ENCODE assay signal across 8 cellular contexts in the genomic region with DNA sequence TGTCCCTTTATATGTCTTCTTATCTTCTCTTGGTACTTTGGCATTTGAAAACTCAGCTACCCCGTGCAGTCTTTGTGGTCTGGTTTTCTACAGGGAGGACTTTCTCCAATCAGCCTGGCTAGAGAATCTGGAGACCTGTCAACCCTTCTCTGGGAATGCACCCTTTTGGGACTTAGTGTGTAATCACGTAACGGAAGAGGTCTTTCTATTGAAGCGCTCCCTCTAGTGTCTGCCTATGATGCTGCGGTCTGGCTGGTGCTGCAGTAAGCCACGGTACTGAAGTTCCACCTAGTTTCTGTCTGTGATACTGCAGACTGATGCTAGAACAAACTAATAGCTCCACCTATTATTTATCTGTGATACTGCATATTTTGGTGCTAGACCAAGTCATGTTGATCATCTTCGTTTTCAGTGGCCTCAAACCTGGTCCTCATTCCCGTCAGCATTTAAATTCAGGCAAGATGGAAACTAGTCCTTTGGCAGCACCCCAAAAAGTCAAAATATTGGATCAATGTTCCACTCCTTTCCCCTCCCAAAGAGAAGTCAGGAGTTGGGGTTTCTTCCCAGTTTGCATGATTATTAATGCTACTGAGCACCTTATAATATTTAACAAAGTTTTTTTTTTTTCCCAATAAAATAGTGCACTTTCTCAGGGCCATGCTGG. TPM values are rescaled to one million over a fixed set of nuclear protein-coding genes. Genes with fewer than 3 reads are reported as not detected.
DNase-seq lines count a peak whose midpoint lies in the region; ATAC-seq and TF ChIP-seq lines count a peak whose summit lies in the region.

No MANE protein-coding gene starts in this region.

- peak; percentile 45 for DNase-seq in G401 (ENCODE audit: low spot score)
- peak; percentile 93 for DNase-seq in H4 (ENCODE audit: low spot score)
- DNase-seq in LHCN-M2 (ENCODE audit: low read depth): peak; percentile 89
- DNase-seq in Panc1 (ENCODE audit: low read depth, low spot score): peak; percentile 91
- DNase-seq in activated T-cell treated with anti-CD3 and anti-CD28 coated beads, Interleukin-2, amount 50 U/mL, for 1 hour: peak; percentile 69
- DNase-seq in fibroblast of lung (ENCODE audit: low read depth in 2 of 2): peak; percentile 88
- peak; percentile 65 for DNase-seq in neural crest cell (ENCODE audit: low read depth, low spot score)
- peak; percentile 87 for DNase-seq in superior temporal gyrus (ENCODE audit: extremely low spot score)

- H3K27ac ChIP-seq in Panc1 (ENCODE audit: low read length) (no peak overlapping the region), fibroblast of lung (ENCODE audit: insufficient read depth, low read length) (no peak overlapping the region)

- CTCF ChIA-PET in Panc1 (lab: Charles Lee): interaction anchor here (0.5 to 2.1 kb wide), 27 partner anchors 9 to 1384 kb away, joined by 3 to 19 read pairs (median 4); partner anchors contain the start of genes NSFL1C and SIRPB2

- H3K4me3 ChIP-seq in Panc1 (ENCODE audit: low read depth in 2 of 2, low read length in 2 of 2) (no peak overlapping the region), fibroblast of lung (replicated peaks in 1 of 4; ENCODE audit: control extremely low read depth in 1 of 4, insufficient read depth in 1 of 4, low read depth in 3 of 4, low read length in 4 of 4) (no peak overlapping the region)

- in situ Hi-C loops in G401 (cut with HindIII; ENCODE audit: low sequenced_read_pairs): no loop called here
- in situ Hi-C loops in Panc1 (cut with HindIII; ENCODE audit: low pct_unique_long_range_greater_than_20kb, low sequenced_read_pairs): no loop called here

- H3K9me3 Mint-ChIP-seq in neural crest cell: peaks cover 3% of the 10 kb centered on the region

- intact Hi-C loops in Panc1 (cut with micrococcal nuclease; ENCODE audit: unreplicated experiment): no loop called here

- TF ChIP-seq CTCF in Panc1 (IDR thresholded peaks at IDR 0.05) (peak; percentile 99), fibroblast of lung (conservative IDR thresholded peaks at IDR 0.05 in 1 of 2, IDR thresholded peaks at IDR 0.05 in 1 of 2; ENCODE audit: low read depth in 1 of 2, low read length in 2 of 2) (peak; percentile 100), neural crest cell (conservative IDR thresholded peaks at IDR 0.05) (peak; percentile 88)

- H4K20me1 ChIP-seq in fibroblast of lung (ENCODE audit: control insufficient read depth, extremely low read depth, insufficient read depth, low read length): no peaks in the 10 kb centered on the region

- no peak overlapping the region for H3K9ac ChIP-seq in fibroblast of lung (ENCODE audit: insufficient read depth, low read length)

- H3K4me2 ChIP-seq in fibroblast of lung (ENCODE audit: extremely low read depth, insufficient read depth, low read length): no peak overlapping the region

- H3K36me3 Mint-ChIP-seq in neural crest cell (ENCODE audit: low read depth): no peaks in the 10 kb centered on the region

- peaks cover 3% of the 10 kb centered on the region for H3K4me1 Mint-ChIP-seq in neural crest cell

- ATAC-seq in Panc1: peak; percentile 100

- no peak overlapping the region for H3K27ac Mint-ChIP-seq in neural crest cell (ENCODE audit: unreplicated experiment)

- H3K27me3 ChIP-seq in Panc1 (ENCODE audit: control insufficient read depth, insufficient read depth, low read length) (peaks cover 30% of the 10 kb centered on the region), fibroblast of lung (ENCODE audit: control insufficient read depth, insufficient read depth, low read length) (peaks cover 5% of the 10 kb centered on the region)

- H2AFZ ChIP-seq in fibroblast of lung (ENCODE audit: low read length): no peak overlapping the region

- POLR2A ChIA-PET in Panc1 (lab: Charles Lee): no interaction called here

- H3K27me3 Mint-ChIP-seq in neural crest cell (ENCODE audit: low read depth): peaks cover 56% of the 10 kb centered on the region

- H3K9me3 ChIP-seq in Panc1 (ENCODE audit: control insufficient read depth, insufficient read depth, low read depth, low read length) (no peaks in the 10 kb centered on the region), fibroblast of lung (ENCODE audit: control insufficient read depth, insufficient read depth, low read depth, low read length) (no peaks in the 10 kb centered on the region)

- no peak overlapping the region for H3K4me3 Mint-ChIP-seq in neural crest cell

- H3K36me3 ChIP-seq in Panc1 (ENCODE audit: control insufficient read depth, insufficient read depth, low read length): no peaks in the 10 kb centered on the region
- H3K36me3 ChIP-seq in fibroblast of lung (ENCODE audit: control insufficient read depth, insufficient read depth, low read length): no peaks in the 10 kb centered on the region

- no peaks in the 10 kb centered on the region for H3K79me2 ChIP-seq in fibroblast of lung (ENCODE audit: control insufficient read depth, insufficient read depth, low read length)

- H3K4me1 ChIP-seq in Panc1 (ENCODE audit: control insufficient read depth, insufficient read depth, low read length): peaks cover 3% of the 10 kb centered on the region; the same call in 1 of the 2 replicates
- H3K4me1 ChIP-seq in fibroblast of lung (ENCODE audit: control insufficient read depth, extremely low read depth, insufficient read depth, low read length): no peaks in the 10 kb centered on the region

- no TSS peak for BruUV-seq in Panc1 (replicated peaks; lab: Mats Ljungman, UMichigan)

RNA-seq across cellular contexts. Expression of gene SIRPB2, which starts 12.5 kb away (rescaled TPM):
- not detected in 2 replicates for total RNA-seq in G401 (2014; rRNA removed; shearing (Covaris generic))
- total RNA-seq in H4 (2014; rRNA removed; shearing (Covaris generic)): not detected in 2 replicates
- total RNA-seq in LHCN-M2 (2014; rRNA removed) (not detected in 2 replicates), Panc1 (2021; ENCODE audit: unreplicated experiment) (not detected), fibroblast of lung (not detected in 2 replicates), neural crest cell (not detected in 2 replicates)
- polyA plus RNA-seq in LHCN-M2 (2012): not detected
- polyA plus RNA-seq in Panc1 (2012; ENCODE audit: insufficient read length): not detected
- not detected in 2 replicates for polyA plus RNA-seq in fibroblast of lung
- not detected in 2 replicates for polyA plus RNA-seq in fibroblast of lung (2012)
- polyA minus RNA-seq in fibroblast of lung (ENCODE audit: low replicate concordance): not detected in 2 replicates

RNA-seq across cellular contexts. Expression of gene NSFL1C, which starts 37.0 kb away (rescaled TPM):
- total RNA-seq in G401 (2014; rRNA removed; shearing (Covaris generic)): 89.2 and 123 TPM in 2 replicates
- 31.9 and 38.2 TPM in 2 replicates for total RNA-seq in H4 (2014; rRNA removed; shearing (Covaris generic))
- total RNA-seq in LHCN-M2 (2014; rRNA removed): 29.6 and 33.0 TPM in 2 replicates
- polyA plus RNA-seq in LHCN-M2 (2012): 88.4 TPM
- total RNA-seq in Panc1 (2021; ENCODE audit: unreplicated experiment): 151 TPM
- 146 TPM for polyA plus RNA-seq in Panc1 (2012; ENCODE audit: insufficient read length)
- total RNA-seq in fibroblast of lung: 14.4 and 17.8 TPM in 2 replicates
- polyA plus RNA-seq in fibroblast of lung: 24.3 and 32.1 TPM in 2 replicates
- polyA plus RNA-seq in fibroblast of lung (2012): 58.1 and 83.2 TPM in 2 replicates
- 28.7 and 32.7 TPM in 2 replicates for polyA minus RNA-seq in fibroblast of lung (ENCODE audit: low replicate concordance)
- total RNA-seq in neural crest cell: 93.9 and 97.7 TPM in 2 replicates

RNA-seq across cellular contexts. Expression of gene SIRPD, which starts 53.8 kb away (rescaled TPM):
- not detected in 2 replicates for total RNA-seq in G401 (2014; rRNA removed; shearing (Covaris generic))
- total RNA-seq in H4 (2014; rRNA removed; shearing (Covaris generic)): not detected in 2 replicates
- total RNA-seq in LHCN-M2 (2014; rRNA removed): not detected in 2 replicates
- not detected for polyA plus RNA-seq in LHCN-M2 (2012)
- total RNA-seq in Panc1 (2021; ENCODE audit: unreplicated experiment): not detected
- polyA plus RNA-seq in Panc1 (2012; ENCODE audit: insufficient read length): not detected
- not detected in 2 replicates for total RNA-seq in fibroblast of lung
- polyA plus RNA-seq in fibroblast of lung: not detected in 2 replicates
- not detected in 2 replicates for polyA plus RNA-seq in fibroblast of lung (2012)
- not detected in 2 replicates for polyA minus RNA-seq in fibroblast of lung (ENCODE audit: low replicate concordance)
- not detected in 2 replicates for total RNA-seq in neural crest cell
